8 cellular contexts compared by ENCODE assay signal in the genomic region with DNA sequence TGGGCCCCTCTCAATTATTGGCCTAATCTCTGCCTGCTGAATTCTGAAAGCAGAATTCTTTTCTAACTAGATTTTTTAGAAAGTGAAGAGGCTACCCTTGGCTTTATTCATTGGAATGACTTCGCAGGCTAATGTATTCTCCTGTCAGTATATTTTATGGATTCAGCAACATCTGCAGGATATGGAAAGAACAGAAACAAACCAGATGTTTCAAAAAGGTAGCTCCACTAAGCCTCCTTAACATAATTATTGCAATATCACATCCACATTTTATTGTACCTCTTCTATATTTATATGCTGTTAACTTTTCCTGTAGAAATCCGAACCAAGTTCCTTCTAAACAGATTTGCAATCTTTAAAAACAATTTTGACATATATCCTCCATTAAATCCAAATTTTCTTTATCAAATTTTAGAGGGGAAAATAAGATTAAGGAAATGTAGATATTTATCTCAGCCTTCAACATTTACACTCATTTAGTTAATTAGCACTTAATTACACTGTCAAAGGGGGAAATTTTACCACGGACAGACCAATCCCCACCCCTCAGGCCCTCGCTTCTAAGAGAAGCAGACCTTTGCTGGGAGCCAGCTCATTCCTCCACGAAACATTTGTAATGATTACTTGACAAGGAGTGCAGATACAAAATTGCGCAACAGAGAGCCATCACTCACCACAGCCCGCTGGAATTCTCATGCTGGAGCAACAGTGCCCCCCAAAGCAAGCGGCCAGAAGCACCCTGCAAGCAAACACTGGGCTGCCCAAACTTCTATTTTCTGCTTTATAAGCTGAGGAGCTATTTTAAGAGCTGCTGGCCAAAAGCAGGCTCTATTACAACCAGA.
DNase-seq lines count a peak whose midpoint lies in the region; TF ChIP-seq lines count a peak whose summit lies in the region.

No MANE protein-coding gene starts in this region.

- H3K4me2 ChIP-seq in smooth muscle cell: peak overlapping the region; percentile 50

- H2AFZ ChIP-seq in smooth muscle cell (ENCODE audit: low read depth): peak overlapping the region; percentile 57

- H3K27me3 ChIP-seq in breast epithelium (no peaks in the 10 kb centered on the region), smooth muscle cell (ENCODE audit: low read depth) (no peaks in the 10 kb centered on the region)

- no peak overlapping the region for H3K9ac ChIP-seq in smooth muscle cell (ENCODE audit: low read depth)

- peak overlapping the region in 1 of 2 donors; percentile 61 for H3K27ac ChIP-seq in breast epithelium
- H3K27ac ChIP-seq in smooth muscle cell (ENCODE audit: low read depth): no peak overlapping the region

- intact Hi-C loops in breast epithelium (cut with DNase I; ENCODE audit: low total_unique reads): no loop called here

- H3K36me3 ChIP-seq in breast epithelium (no peaks in the 10 kb centered on the region), smooth muscle cell (ENCODE audit: low read depth) (no peaks in the 10 kb centered on the region)

- H3K9me3 ChIP-seq in breast epithelium: peaks cover 6 to 13% of the 10 kb centered on the region in 2 donors
- H3K9me3 ChIP-seq in smooth muscle cell (replicated peaks; ENCODE audit: low read depth): no peaks in the 10 kb centered on the region

- 21% methylated on average over 8 of the region's 8 CpGs for WGBS in smooth muscle cell (ENCODE audit: low lambda C conversion rate)

- TF ChIP-seq CTCF in breast epithelium (IDR thresholded peaks at IDR 0.05) (peak in 2 of 3 donors; percentile 16 to 43), smooth muscle cell (IDR thresholded peaks at IDR 0.05; ENCODE audit: borderline replicate concordance, insufficient read depth, poor library complexity, severe bottlenecking) (peak; percentile 67)

- H3K79me2 ChIP-seq in smooth muscle cell (ENCODE audit: low read depth): no peaks in the 10 kb centered on the region

- no peaks in the 10 kb centered on the region for H3K4me1 ChIP-seq in breast epithelium
- peaks cover 18% of the 10 kb centered on the region for H3K4me1 ChIP-seq in smooth muscle cell (ENCODE audit: low read depth)

- TF ChIP-seq POLR2A in breast epithelium (IDR thresholded peaks at IDR 0.05): no peak

- no peaks in the 10 kb centered on the region for H3F3A ChIP-seq in smooth muscle cell (ENCODE audit: low read depth)

- H4K20me1 ChIP-seq in smooth muscle cell (ENCODE audit: low read depth): no peaks in the 10 kb centered on the region

- peak; percentile 0 to 3 for DNase-seq in stimulated activated CD4-positive, alpha-beta T cell treated with anti-CD3 and anti-CD28 coated beads, Interleukin-4, amount 100 ng/mL, for 48 hours (ENCODE audit: low read depth in 2 of 2)
- no peak for DNase-seq in stimulated activated CD4-positive, alpha-beta T cell treated with anti-CD3 and anti-CD28 coated beads, Interleukin-4, amount 100 ng/mL, for 24 hours
- peak; percentile 37 to 66 for DNase-seq in NCI-H526 (lab: John Stamatoyannopoulos, UW)
- peak; percentile 41 to 60 for DNase-seq in breast epithelium (ENCODE audit: low spot score in 2 of 2)
- DNase-seq in iris pigment epithelial cell (ENCODE audit: low read depth): peak; percentile 95
- DNase-seq in smooth muscle cell (lab: John Stamatoyannopoulos, UW; ENCODE audit: unreplicated experiment): peak; percentile 23
- DNase-seq in GM19238 (ENCODE audit: insufficient read length, low spot score): no peak
- no peak for DNase-seq in NCI-H146 treated with DMSO at 0.1 percent for 48 hours (lab: John Stamatoyannopoulos, UW; ENCODE audit: unreplicated experiment)

- H3K4me3 ChIP-seq in breast epithelium (no peak overlapping the region), smooth muscle cell (no peak overlapping the region)

Comparison
In these comparisons a context has a peak if more than half of its experiments do, and no peak if none do; other contexts are left out.
1. DNase-seq: peak in stimulated activated CD4-positive, alpha-beta T cell treated with anti-CD3 and anti-CD28 coated beads, Interleukin-4, amount 100 ng/mL, for 48 hours (2 of 2), NCI-H526 (2 of 2), breast epithelium (2 of 2), iris pigment epithelial cell (single experiment) and smooth muscle cell (single experiment); none in stimulated activated CD4-positive, alpha-beta T cell treated with anti-CD3 and anti-CD28 coated beads, Interleukin-4, amount 100 ng/mL, for 24 hours (single experiment), GM19238 (single experiment) and NCI-H146 treated with DMSO at 0.1 percent for 48 hours (single experiment).